Comparison of ENCODE assay signal across 26 cellular contexts in genomic region chr10:47028466-47028865, GRCh38.
DNase-seq lines count a peak whose midpoint lies in the region; ATAC-seq, FAIRE-seq and TF ChIP-seq lines count a peak whose summit lies in the region.
"Had no signal": no experiment of that assay in that cellular context is flagged by ENCODE, and none has a peak within 500 bp of the region (broad histone marks: within the 10 kb centered on the region; RNA-seq: fewer than 3 reads in every experiment).

No MANE protein-coding gene starts in this region.

- CTCF ChIA-PET in HepG2 (lab: Yijun Ruan, JAX; ENCODE audit: low intra/inter-chr PET ratio, low total read pairs): no interaction called here
- CTCF ChIA-PET in activated CD4-positive, alpha-beta memory T cell treated with anti-CD3 and anti-CD28 coated beads, Interleukin-2, amount 10 ng/mL, durations not matched to agents 7 days and 5 days (lab: Charles Lee): no interaction called here

- H3K4me3 Mint-ChIP-seq in activated CD4-positive, alpha-beta memory T cell treated with anti-CD3 and anti-CD28 coated beads, Interleukin-2, amount 10 ng/mL, durations not matched to agents 7 days and 5 days: no peak overlapping the region
- no peak overlapping the region for H3K4me3 Mint-ChIP-seq in mesothelial cell of epicardium

- no peak overlapping the region for H3K27ac Mint-ChIP-seq in activated CD4-positive, alpha-beta memory T cell treated with anti-CD3 and anti-CD28 coated beads, Interleukin-2, amount 10 ng/mL, durations not matched to agents 7 days and 5 days
- no peak overlapping the region for H3K27ac Mint-ChIP-seq in mesothelial cell of epicardium

- intact Hi-C loops in right lobe of liver (cut with DNase I) (loop anchor here in 1 of 2 donors (5.0 kb wide), 1 partner anchor 284 kb away; no protein-coding TSS in a partner anchor), HepG2 (cut with micrococcal nuclease; ENCODE audit: unreplicated experiment) (no loop called here)

- TF ChIP-seq POLR2A in right lobe of liver (IDR thresholded peaks at IDR 0.05) (no peak), HepG2 (IDR thresholded peaks at IDR 0.05; ENCODE audit: insufficient read depth in 1 of 2, low read depth in 2 of 2, low read length in 2 of 2) (no peak)

- no peaks in the 10 kb centered on the region for H3K27me3 Mint-ChIP-seq in activated CD4-positive, alpha-beta memory T cell treated with anti-CD3 and anti-CD28 coated beads, Interleukin-2, amount 10 ng/mL, durations not matched to agents 7 days and 5 days
- H3K27me3 Mint-ChIP-seq in mesothelial cell of epicardium (ENCODE audit: low read depth): peaks cover 5% of the 10 kb centered on the region

- H3K36me3 ChIP-seq in right lobe of liver (no peaks in the 10 kb centered on the region), HepG2 (replicated peaks in 1 of 2; ENCODE audit: control insufficient read depth in 1 of 2, insufficient read depth in 2 of 2, low read length in 2 of 2) (no peaks in the 10 kb centered on the region)
- H3K36me3 ChIP-seq: brain microvascular endothelial cell, pancreas, tibial nerve had no signal

- DNase-seq in right lobe of liver (peak in 2 of 3 donors; percentile 28 to 40), HepG2 (ENCODE audit: low spot score) (no peak), mesothelial cell of epicardium (ENCODE audit: low spot score in 2 of 2, unreplicated experiment in 2 of 2) (peak; percentile 2 to 19), ureter (ENCODE audit: low spot score) (peak; percentile 25), RPMI8226 (no peak), NAMALWA (ENCODE audit: low spot score) (no peak)
- peak; percentile 13 for DNase-seq in activated CD4-positive, alpha-beta memory T cell treated with anti-CD3 and anti-CD28 coated beads, Interleukin-2, amount 10 ng/mL, durations not matched to agents 7 days and 5 days
- DNase-seq: activated CD4-positive, alpha-beta T cell treated with anti-CD3 and anti-CD28 coated beads for 48 hours; activated naive CD4-positive, alpha-beta T cell treated with anti-CD3 and anti-CD28 coated beads, Interleukin-2, amount 50 U/mL, for 16 hours; brain microvascular endothelial cell; C1 segment of cervical spinal cord; foreskin melanocyte; KG1; kidney; NCI-H1417 treated with DMSO at 0.1 percent for 48 hours; NCI-H2081 treated with DMSO at 0.1 percent for 48 hours; NCI-H226; NCI-H69; SHP77 treated with DMSO at 0.1 percent for 48 hours had no signal

- no peak for ATAC-seq in right lobe of liver
- no peak for ATAC-seq in HepG2
- no peak for ATAC-seq in GM21515 (IDR thresholded peaks at IDR 0.05; ENCODE audit: unreplicated experiment)
- ATAC-seq: GM12878, pancreas had no signal

- no peak for TF ChIP-seq CTCF in right lobe of liver (IDR thresholded peaks at IDR 0.05)
- no peak for TF ChIP-seq CTCF in HepG2 (CRISPR knock-in tag; IDR thresholded peaks at IDR 0.05)
- no peak for TF ChIP-seq CTCF in mesothelial cell of epicardium (IDR thresholded peaks at IDR 0.05; ENCODE audit: unreplicated experiment)

- no peaks in the 10 kb centered on the region for H3K9me3 ChIP-seq in right lobe of liver
- no peaks in the 10 kb centered on the region for H3K9me3 ChIP-seq in HepG2 (ENCODE audit: low read length)
- H3K9me3 ChIP-seq: pancreas, tibial nerve had no signal

- FAIRE-seq in HepG2 (lab: Jason Lieb, UNC): no peak
- FAIRE-seq: GM12878, H1, kidney, pancreas had no signal

- no peaks in the 10 kb centered on the region for H3K4me1 Mint-ChIP-seq in activated CD4-positive, alpha-beta memory T cell treated with anti-CD3 and anti-CD28 coated beads, Interleukin-2, amount 10 ng/mL, durations not matched to agents 7 days and 5 days
- no peaks in the 10 kb centered on the region for H3K4me1 Mint-ChIP-seq in mesothelial cell of epicardium

- H3K36me3 Mint-ChIP-seq in activated CD4-positive, alpha-beta memory T cell treated with anti-CD3 and anti-CD28 coated beads, Interleukin-2, amount 10 ng/mL, durations not matched to agents 7 days and 5 days (ENCODE audit: low read depth): no peaks in the 10 kb centered on the region
- H3K36me3 Mint-ChIP-seq in mesothelial cell of epicardium: no peaks in the 10 kb centered on the region

- H3K27ac ChIP-seq in right lobe of liver (no peak overlapping the region), HepG2 (ENCODE audit: extremely low read length, insufficient read depth, low read length) (no peak overlapping the region)
- H3K27ac ChIP-seq: brain microvascular endothelial cell, HL-60, pancreas had no signal

- POLR2A ChIA-PET in HepG2 (lab: Yijun Ruan, JAX): no interaction called here
- POLR2A ChIA-PET in activated CD4-positive, alpha-beta memory T cell treated with anti-CD3 and anti-CD28 coated beads, Interleukin-2, amount 10 ng/mL, durations not matched to agents 7 days and 5 days (lab: Charles Lee): interaction anchor here (0.8 kb wide), 1 partner anchor 283 kb away, joined by 3 read pairs; no protein-coding TSS in a partner anchor

- TF ChIP-seq EP300 in HepG2 (IDR thresholded peaks at IDR 0.05; ENCODE audit: low read depth in 2 of 2, low read length in 2 of 2): no peak
- no peak for TF ChIP-seq EP300 in HepG2 (CRISPR knock-in tag; IDR thresholded peaks at IDR 0.05; ENCODE audit: borderline replicate concordance)

- no TSS peak for BruUV-seq in HepG2 (replicated peaks; lab: Mats Ljungman, UMichigan)

- TF ChIP-seq RAD21 in HepG2 (CRISPR knock-in tag; IDR thresholded peaks at IDR 0.05): no peak

- H3K4me1 ChIP-seq in right lobe of liver: no peaks in the 10 kb centered on the region
- peaks cover 3% of the 10 kb centered on the region for H3K4me1 ChIP-seq in HepG2 (ENCODE audit: insufficient read depth, low read length)
- H3K4me1 ChIP-seq: pancreas had no signal

- in situ Hi-C loops in HepG2 (cut with HindIII; ENCODE audit: extremely low pct_ligation_motif_present, low pct_unique_long_range_greater_than_20kb): loop anchor here (10.0 kb wide), 1 partner anchor 276 kb away; the partner anchor contains the start of gene GDF10

- WGBS in right lobe of liver (ENCODE audit: insufficient coverage, low coverage, low lambda C conversion rate, missing lambda C conversion rate): 95% methylated on average over 7 of the region's 8 CpGs
- no CpG with 5 or more reads among the region's 8 CpGs for WGBS in HepG2 (ENCODE audit: low lambda C conversion rate)

- H4K20me1 ChIP-seq in HepG2 (ENCODE audit: insufficient read depth, low read length): no peaks in the 10 kb centered on the region

- no peak overlapping the region for H3K9ac ChIP-seq in HepG2 (ENCODE audit: insufficient read depth, low read depth, low read length)

- H3K79me2 ChIP-seq in HepG2 (ENCODE audit: insufficient read depth, low read length): no peaks in the 10 kb centered on the region

- no peak overlapping the region for H2AFZ ChIP-seq in HepG2 (ENCODE audit: low read length)

- H3K27me3 ChIP-seq in right lobe of liver (no peaks in the 10 kb centered on the region), HepG2 (ENCODE audit: control insufficient read depth in 1 of 2, insufficient read depth in 2 of 2, low read length in 2 of 2) (peaks cover 4 to 21% of the 10 kb centered on the region in 2 experiments; a peak in 4 of 5 replicates)
- H3K27me3 ChIP-seq: brain microvascular endothelial cell, pancreas, tibial nerve had no signal

- no peak overlapping the region for H3K4me3 ChIP-seq in right lobe of liver
- H3K4me3 ChIP-seq in HepG2 (replicated peaks in 1 of 3; ENCODE audit: insufficient read depth in 1 of 3, low read depth in 2 of 3, low read length in 3 of 3): no peak overlapping the region
- H3K4me3 ChIP-seq: GM12878, pancreas, smooth muscle cell, tibial nerve had no signal

- no peak overlapping the region for H3K4me2 ChIP-seq in HepG2 (ENCODE audit: low read depth, low read length)
- H3K4me2 ChIP-seq: smooth muscle cell had no signal

- H3K9me3 Mint-ChIP-seq in activated CD4-positive, alpha-beta memory T cell treated with anti-CD3 and anti-CD28 coated beads, Interleukin-2, amount 10 ng/mL, durations not matched to agents 7 days and 5 days: no peaks in the 10 kb centered on the region
- no peaks in the 10 kb centered on the region for H3K9me3 Mint-ChIP-seq in mesothelial cell of epicardium

TF ChIP-seq in HepG2, 621 proteins besides CTCF, POLR2A, EP300 and RAD21 (continues in another document):
- TF ChIP-seq HNRNPLL (IDR thresholded peaks at IDR 0.05; ENCODE audit: low read depth, low read length, poor library complexity, severe bottlenecking): no peak
- no peak for TF ChIP-seq FOXO1 (CRISPR knock-in tag; IDR thresholded peaks at IDR 0.05)
- TF ChIP-seq, protein P1, sequence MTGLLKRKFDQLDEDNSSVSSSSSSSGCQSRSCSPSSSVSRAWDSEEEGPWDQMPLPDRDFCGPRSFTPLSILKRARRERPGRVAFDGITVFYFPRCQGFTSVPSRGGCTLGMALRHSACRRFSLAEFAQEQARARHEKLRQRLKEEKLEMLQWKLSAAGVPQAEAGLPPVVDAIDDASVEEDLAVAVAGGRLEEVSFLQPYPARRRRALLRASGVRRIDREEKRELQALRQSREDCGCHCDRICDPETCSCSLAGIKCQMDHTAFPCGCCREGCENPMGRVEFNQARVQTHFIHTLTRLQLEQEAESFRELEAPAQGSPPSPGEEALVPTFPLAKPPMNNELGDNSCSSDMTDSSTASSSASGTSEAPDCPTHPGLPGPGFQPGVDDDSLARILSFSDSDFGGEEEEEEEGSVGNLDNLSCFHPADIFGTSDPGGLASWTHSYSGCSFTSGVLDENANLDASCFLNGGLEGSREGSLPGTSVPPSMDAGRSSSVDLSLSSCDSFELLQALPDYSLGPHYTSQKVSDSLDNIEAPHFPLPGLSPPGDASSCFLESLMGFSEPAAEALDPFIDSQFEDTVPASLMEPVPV (CRISPR knock-in tag; IDR thresholded peaks at IDR 0.05): no peak
- no peak for TF ChIP-seq ZNF281 (CRISPR knock-in tag; IDR thresholded peaks at IDR 0.05; ENCODE audit: borderline replicate concordance)

Comparison
In these comparisons a context has a peak if more than half of its experiments do, and no peak if none do; other contexts are left out.
1. DNase-seq: peak in right lobe of liver (2 of 3), activated CD4-positive, alpha-beta memory T cell treated with anti-CD3 and anti-CD28 coated beads, Interleukin-2, amount 10 ng/mL, durations not matched to agents 7 days and 5 days (single experiment), mesothelial cell of epicardium (2 of 2) and ureter (single experiment); none in HepG2 (single experiment), RPMI8226 (single experiment) and NAMALWA (single experiment).